36 cellular contexts compared by ENCODE assay signal in the genomic region with DNA sequence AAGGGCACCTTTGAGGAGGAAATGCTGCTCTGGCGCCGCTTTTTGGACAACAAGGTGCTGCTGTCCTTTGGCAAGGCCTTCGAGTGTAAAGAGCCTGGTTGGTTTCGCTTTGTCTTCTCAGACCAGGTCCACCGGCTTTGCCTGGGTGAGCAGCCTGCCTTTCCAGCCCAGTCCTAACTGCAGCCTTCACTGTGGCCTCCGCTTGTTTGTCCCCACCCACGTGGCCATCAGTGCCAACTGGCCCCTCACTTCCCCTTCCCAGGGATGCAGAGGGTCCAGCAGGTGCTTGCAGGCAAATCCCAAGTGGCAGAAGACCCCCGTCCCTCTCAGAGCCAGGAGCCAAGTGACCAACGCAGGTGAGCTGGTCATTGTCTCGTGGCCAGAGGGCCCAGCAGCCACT. TPM values are rescaled to one million over a fixed set of nuclear protein-coding genes. Genes with fewer than 3 reads are reported as not detected.
"Had no signal": no experiment of that assay in that cellular context is flagged by ENCODE, and none has a peak within 500 bp of the region (broad histone marks: within the 10 kb centered on the region; RNA-seq: fewer than 3 reads in every experiment).

No MANE protein-coding gene starts in this region.

- H3K4me1 Mint-ChIP-seq: activated B cell treated with CpG ODN at 0.5 μM for 24 hours, brain, T-helper 17 cell had no signal

- H3K27me3 Mint-ChIP-seq: activated B cell treated with CpG ODN at 0.5 μM for 24 hours; activated CD4-positive, alpha-beta memory T cell treated with anti-CD3 and anti-CD28 coated beads, Interleukin-2, amount 10 ng/mL, durations not matched to agents 7 days and 5 days; activated CD4-positive, alpha-beta T cell treated with anti-CD3 and anti-CD28 coated beads, Interleukin-2, amount 10 ng/mL, durations not matched to agents 7 days and 5 days; activated naive CD4-positive, alpha-beta T cell treated with anti-CD3 and anti-CD28 coated beads, Interleukin-2, amount 10 ng/mL, durations not matched to agents 7 days and 5 days; activated naive CD8-positive, alpha-beta T cell treated with anti-CD3 and anti-CD28 coated beads, Interleukin-2, amount 10 ng/mL, durations not matched to agents 7 days and 5 days; activated T-cell treated with anti-CD3 and anti-CD28 coated beads, Interleukin-2, amount 50 U/mL, for 24 hours; effector memory CD8-positive, alpha-beta T cell; T-helper 17 cell had no signal

- FAIRE-seq: colon had no signal

- H3K4me3 ChIP-seq: ascending aorta, breast epithelium, cardiac muscle cell, esophagus muscularis mucosa, gastrocnemius medialis had no signal

- H3K27me3 ChIP-seq: ascending aorta, breast epithelium, cardiac muscle cell, esophagus muscularis mucosa, foreskin keratinocyte, gastrocnemius medialis had no signal

- H3K4me1 ChIP-seq: ascending aorta, breast epithelium, esophagus muscularis mucosa, foreskin keratinocyte, gastrocnemius medialis had no signal

- DNase-seq: activated B cell treated with CpG ODN at 0.5 μM for 24 hours; activated CD4-positive, alpha-beta memory T cell treated with anti-CD3 and anti-CD28 coated beads, Interleukin-2, amount 10 ng/mL, durations not matched to agents 7 days and 5 days; activated CD4-positive, alpha-beta T cell treated with anti-CD3 and anti-CD28 coated beads for 4 hours; activated CD4-positive, alpha-beta T cell treated with anti-CD3 and anti-CD28 coated beads, Interleukin-2, amount 10 ng/mL, durations not matched to agents 7 days and 5 days; activated CD4-positive, alpha-beta T cell treated with anti-CD3 and anti-CD28 coated beads, Interleukin-2, amount 50 U/mL, for 4 hours; activated CD4-positive, CD25-positive, alpha-beta regulatory T cell treated with anti-CD3 and anti-CD28 coated beads, Interleukin-2, amount 50 U/mL, for 72 hours; activated CD8-positive, alpha-beta memory T cell treated with anti-CD3 and anti-CD28 coated beads, Interleukin-2, amount 50 U/mL, for 48 hours; activated gamma-delta T cell; activated naive CD4-positive, alpha-beta T cell; activated naive CD4-positive, alpha-beta T cell treated with anti-CD3 and anti-CD28 coated beads, Interleukin-2, amount 10 ng/mL, durations not matched to agents 7 days and 5 days; activated naive CD8-positive, alpha-beta T cell treated with anti-CD3 and anti-CD28 coated beads, Interleukin-2, amount 10 ng/mL, durations not matched to agents 7 days and 5 days; activated T-cell treated with anti-CD3 and anti-CD28 coated beads for 4 hours; activated T-cell treated with anti-CD3 and anti-CD28 coated beads, Interleukin-2, amount 50 U/mL, for 24 hours; activated T-cell treated with anti-CD3 and anti-CD28 coated beads, Interleukin-2, amount 50 U/mL, for 72 hours; central memory CD4-positive, alpha-beta T cell; cortex of kidney; dermis blood vessel endothelial cell; effector CD4-positive, alpha-beta T cell; effector memory CD8-positive, alpha-beta T cell; erythroblast; foreskin keratinocyte; gastrocnemius medialis; glutamatergic neuron; T-helper 1 cell; T-helper 17 cell; T1000; WERI-Rb-1 had no signal

- ATAC-seq: activated naive CD4-positive, alpha-beta T cell treated with anti-CD3 and anti-CD28 coated beads, Interleukin-2, amount 50 U/mL, for 72 hours; activated T-cell treated with anti-CD3 and anti-CD28 coated beads, Interleukin-2, amount 50 U/mL, for 72 hours; effector memory CD8-positive, alpha-beta T cell; foreskin keratinocyte; gastrocnemius medialis; T-helper 17 cell had no signal

- H3K27ac Mint-ChIP-seq: activated B cell treated with CpG ODN at 0.5 μM for 24 hours; activated CD4-positive, alpha-beta memory T cell treated with anti-CD3 and anti-CD28 coated beads, Interleukin-2, amount 10 ng/mL, durations not matched to agents 7 days and 5 days; activated CD4-positive, alpha-beta T cell treated with anti-CD3 and anti-CD28 coated beads, Interleukin-2, amount 10 ng/mL, durations not matched to agents 7 days and 5 days; activated naive CD4-positive, alpha-beta T cell treated with anti-CD3 and anti-CD28 coated beads, Interleukin-2, amount 10 ng/mL, durations not matched to agents 7 days and 5 days; activated naive CD4-positive, alpha-beta T cell treated with anti-CD3 and anti-CD28 coated beads, Interleukin-2, amount 50 U/mL, for 72 hours; activated naive CD8-positive, alpha-beta T cell treated with anti-CD3 and anti-CD28 coated beads, Interleukin-2, amount 10 ng/mL, durations not matched to agents 7 days and 5 days; activated T-cell treated with anti-CD3 and anti-CD28 coated beads, Interleukin-2, amount 50 U/mL, for 24 hours; activated T-cell treated with anti-CD3 and anti-CD28 coated beads, Interleukin-2, amount 50 U/mL, for 72 hours; brain; effector memory CD8-positive, alpha-beta T cell; T-helper 17 cell; T-helper 2 cell treated with Interferon-gamma antibody and Interleukin-4, amounts not matched to agents 5 μg/mL and 100 μg/mL, for 36 hours had no signal

- H3K36me3 ChIP-seq: breast epithelium, cardiac muscle cell, WERI-Rb-1 had no signal

- H3K4me3 Mint-ChIP-seq: activated B cell treated with CpG ODN at 0.5 μM for 24 hours; activated CD4-positive, alpha-beta memory T cell treated with anti-CD3 and anti-CD28 coated beads, Interleukin-2, amount 10 ng/mL, durations not matched to agents 7 days and 5 days; activated CD4-positive, alpha-beta T cell treated with anti-CD3 and anti-CD28 coated beads, Interleukin-2, amount 10 ng/mL, durations not matched to agents 7 days and 5 days; activated naive CD4-positive, alpha-beta T cell treated with anti-CD3 and anti-CD28 coated beads, Interleukin-2, amount 10 ng/mL, durations not matched to agents 7 days and 5 days; activated naive CD8-positive, alpha-beta T cell treated with anti-CD3 and anti-CD28 coated beads, Interleukin-2, amount 10 ng/mL, durations not matched to agents 7 days and 5 days; activated T-cell treated with anti-CD3 and anti-CD28 coated beads, Interleukin-2, amount 50 U/mL, for 24 hours; activated T-cell treated with anti-CD3 and anti-CD28 coated beads, Interleukin-2, amount 50 U/mL, for 72 hours; brain; effector memory CD8-positive, alpha-beta T cell; T-helper 17 cell; T-helper 2 cell treated with Interferon-gamma antibody and Interleukin-4, amounts not matched to agents 5 μg/mL and 100 μg/mL, for 36 hours had no signal

- H3K9me3 ChIP-seq: ascending aorta, breast epithelium, esophagus muscularis mucosa, gastrocnemius medialis had no signal

- H3K36me3 Mint-ChIP-seq: brain had no signal

- H3K27ac ChIP-seq: ascending aorta, breast epithelium, cardiac muscle cell, esophagus muscularis mucosa, foreskin keratinocyte, gastrocnemius medialis, WERI-Rb-1 had no signal

RNA-seq across cellular contexts. Expression of a gene that starts 35.7 kb away (rescaled TPM):
- total RNA-seq: activated B cell treated with CpG ODN at 0.5 μM for 24 hours; activated CD4-positive, alpha-beta memory T cell treated with anti-CD3 and anti-CD28 coated beads, Interleukin-2, amount 10 ng/mL, durations not matched to agents 7 days and 5 days; activated CD4-positive, alpha-beta T cell treated with anti-CD3 and anti-CD28 coated beads, Interleukin-2, amount 10 ng/mL, durations not matched to agents 7 days and 5 days; activated naive CD8-positive, alpha-beta T cell treated with anti-CD3 and anti-CD28 coated beads, Interleukin-2, amount 10 ng/mL, durations not matched to agents 7 days and 5 days; ascending aorta; breast epithelium; cardiac muscle cell; chondrocyte; dermis blood vessel endothelial cell; esophagus muscularis mucosa; foreskin keratinocyte; gastrocnemius medialis had no signal
- polyA plus RNA-seq: cardiac muscle cell, foreskin keratinocyte had no signal
